In the genomic region with DNA sequence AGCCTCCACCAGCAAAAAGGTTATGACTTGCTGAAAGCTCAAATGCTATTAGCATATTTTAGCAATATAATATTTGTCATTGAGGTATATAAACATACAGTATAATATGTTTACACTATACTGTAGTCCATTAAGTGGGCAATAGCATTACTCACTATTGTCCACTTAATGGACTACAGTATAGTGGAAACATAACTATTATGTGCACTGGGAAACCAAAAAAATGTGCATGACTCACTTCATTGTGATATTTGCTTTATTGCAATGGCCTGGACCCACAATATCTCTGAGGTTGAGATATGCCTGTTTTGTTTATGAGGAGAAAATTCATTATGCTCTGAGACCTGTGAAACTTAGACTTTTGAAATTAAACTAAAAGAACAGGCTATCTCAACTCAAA, we compare ENCODE assay signal across 19 cellular contexts.
"Had no signal": no experiment of that assay in that cellular context is flagged by ENCODE, and none has a peak within 500 bp of the region (broad histone marks: within the 10 kb centered on the region; RNA-seq: fewer than 3 reads in every experiment).

No MANE protein-coding gene starts in this region.

- H3K27ac ChIP-seq: ascending aorta, colonic mucosa, esophagus squamous epithelium, right lobe of liver, thoracic aorta, upper lobe of right lung had no signal

- H3K4me1 ChIP-seq: ascending aorta, colonic mucosa, esophagus squamous epithelium, right lobe of liver, upper lobe of right lung had no signal

- H3K27ac Mint-ChIP-seq: activated CD4-positive, alpha-beta T cell treated with anti-CD3 and anti-CD28 coated beads, Interleukin-2, amount 10 ng/mL, durations not matched to agents 24 days and 14 days; activated naive CD8-positive, alpha-beta T cell treated with anti-CD3 and anti-CD28 coated beads, Interleukin-2, amount 10 ng/mL, durations not matched to agents 7 days and 5 days; activated T-helper 1 cell treated with anti-CD3 and anti-CD28 coated beads, Interleukin-12 subunit alpha, Interleukin-12 subunit beta, Interleukin-2, Interleukin-4 antibody, amounts not matched to agents 30 ng/mL and 10 ng/mL and 1 ng/mL, durations not matched to agents 14 hours and 24 hours and 36 hours; immature natural killer cell; nephron progenitor cell; progenitor cell of endocrine pancreas; stimulated activated naive CD8-positive, alpha-beta T cell treated with anti-CD3 and anti-CD28 coated beads, Interleukin-15, amount 100 ng/mL, for 72 hours had no signal

- H3K9me3 Mint-ChIP-seq: activated CD4-positive, alpha-beta T cell treated with anti-CD3 and anti-CD28 coated beads, Interleukin-2, amount 10 ng/mL, durations not matched to agents 24 days and 14 days; activated naive CD8-positive, alpha-beta T cell treated with anti-CD3 and anti-CD28 coated beads, Interleukin-2, amount 10 ng/mL, durations not matched to agents 7 days and 5 days; activated T-helper 1 cell treated with anti-CD3 and anti-CD28 coated beads, Interleukin-12 subunit alpha, Interleukin-12 subunit beta, Interleukin-2, Interleukin-4 antibody, amounts not matched to agents 30 ng/mL and 10 ng/mL and 1 ng/mL, durations not matched to agents 14 hours and 24 hours and 36 hours had no signal

- DNase-seq: activated CD4-positive, alpha-beta T cell treated with anti-CD3 and anti-CD28 coated beads, Interleukin-2, amount 10 ng/mL, durations not matched to agents 24 days and 14 days; activated CD4-positive, CD25-positive, alpha-beta regulatory T cell; activated CD8-positive, alpha-beta memory T cell treated with anti-CD3 and anti-CD28 coated beads, Interleukin-2, amount 50 U/mL, for 48 hours; activated naive CD8-positive, alpha-beta T cell treated with anti-CD3 and anti-CD28 coated beads, Interleukin-2, amount 10 ng/mL, durations not matched to agents 7 days and 5 days; central memory CD4-positive, alpha-beta T cell; colonic mucosa; esophagus squamous epithelium; head of caudate nucleus; immature natural killer cell; nephron progenitor cell; occipital lobe; right lobe of liver; stimulated activated naive CD8-positive, alpha-beta T cell treated with anti-CD3 and anti-CD28 coated beads, Interleukin-15, amount 100 ng/mL, for 72 hours; upper lobe of right lung had no signal

- ATAC-seq: right lobe of liver; stimulated activated naive CD8-positive, alpha-beta T cell treated with anti-CD3 and anti-CD28 coated beads, Interleukin-15, amount 100 ng/mL, for 72 hours; upper lobe of right lung had no signal

- H3K36me3 Mint-ChIP-seq: activated naive CD8-positive, alpha-beta T cell treated with anti-CD3 and anti-CD28 coated beads, Interleukin-2, amount 10 ng/mL, durations not matched to agents 7 days and 5 days; immature natural killer cell had no signal

- H3K4me3 Mint-ChIP-seq: activated CD4-positive, alpha-beta T cell treated with anti-CD3 and anti-CD28 coated beads, Interleukin-2, amount 10 ng/mL, durations not matched to agents 24 days and 14 days; activated naive CD8-positive, alpha-beta T cell treated with anti-CD3 and anti-CD28 coated beads, Interleukin-2, amount 10 ng/mL, durations not matched to agents 7 days and 5 days; activated T-helper 1 cell treated with anti-CD3 and anti-CD28 coated beads, Interleukin-12 subunit alpha, Interleukin-12 subunit beta, Interleukin-2, Interleukin-4 antibody, amounts not matched to agents 30 ng/mL and 10 ng/mL and 1 ng/mL, durations not matched to agents 14 hours and 24 hours and 36 hours; immature natural killer cell; nephron progenitor cell; stimulated activated naive CD8-positive, alpha-beta T cell treated with anti-CD3 and anti-CD28 coated beads, Interleukin-15, amount 100 ng/mL, for 72 hours had no signal

- H3K4me1 Mint-ChIP-seq: activated CD4-positive, alpha-beta T cell treated with anti-CD3 and anti-CD28 coated beads, Interleukin-2, amount 10 ng/mL, durations not matched to agents 24 days and 14 days; activated naive CD8-positive, alpha-beta T cell treated with anti-CD3 and anti-CD28 coated beads, Interleukin-2, amount 10 ng/mL, durations not matched to agents 7 days and 5 days; immature natural killer cell; nephron progenitor cell; stimulated activated naive CD8-positive, alpha-beta T cell treated with anti-CD3 and anti-CD28 coated beads, Interleukin-15, amount 100 ng/mL, for 72 hours had no signal

- H3K4me3 ChIP-seq: ascending aorta, colonic mucosa, esophagus squamous epithelium, right lobe of liver, thoracic aorta, upper lobe of right lung had no signal

- H3K9me3 ChIP-seq: colonic mucosa, esophagus squamous epithelium, right lobe of liver, thoracic aorta, upper lobe of right lung had no signal

- H3K36me3 ChIP-seq: ascending aorta, colonic mucosa, esophagus squamous epithelium, right lobe of liver, thoracic aorta, upper lobe of right lung had no signal

- H3K27me3 ChIP-seq: ascending aorta, colonic mucosa, esophagus squamous epithelium, right lobe of liver, upper lobe of right lung had no signal

- H3K27me3 Mint-ChIP-seq: activated CD4-positive, alpha-beta T cell treated with anti-CD3 and anti-CD28 coated beads, Interleukin-2, amount 10 ng/mL, durations not matched to agents 24 days and 14 days; activated naive CD8-positive, alpha-beta T cell treated with anti-CD3 and anti-CD28 coated beads, Interleukin-2, amount 10 ng/mL, durations not matched to agents 7 days and 5 days; progenitor cell of endocrine pancreas had no signal

- FAIRE-seq: frontal cortex had no signal
